16 cellular contexts compared by ENCODE assay signal in the genomic region with DNA sequence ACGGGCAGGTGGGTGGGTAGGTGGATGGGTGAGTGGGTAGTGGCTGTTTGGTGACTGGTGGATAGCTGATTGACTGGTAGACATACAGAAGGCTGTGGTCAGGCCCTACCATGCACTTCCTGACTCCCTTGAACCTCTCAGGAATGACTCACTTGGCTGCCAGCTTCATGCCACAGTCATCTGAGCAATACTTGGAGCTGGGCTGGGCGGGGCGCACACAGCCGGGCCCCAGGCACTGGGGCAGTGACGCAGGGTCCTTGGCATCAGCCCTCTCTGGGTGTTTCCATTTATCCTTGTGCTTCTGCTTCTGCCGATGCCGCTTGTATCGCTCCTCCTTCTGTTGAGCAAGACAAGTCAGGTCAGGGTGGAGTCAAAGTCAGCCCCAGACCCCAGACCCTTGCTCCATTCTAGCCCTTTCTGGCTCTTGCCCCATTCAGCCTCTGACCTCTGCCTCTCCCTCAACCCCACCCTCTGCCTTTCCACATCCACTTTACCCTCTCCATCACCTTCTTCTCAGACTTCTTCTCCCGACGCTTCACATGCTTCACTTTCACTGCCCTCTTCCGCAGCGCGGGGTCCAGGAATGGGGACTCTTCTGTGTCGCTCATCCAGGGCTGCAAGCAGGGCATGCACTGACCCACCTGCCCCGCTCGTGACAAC. TPM values are rescaled to one million over a fixed set of nuclear protein-coding genes. Genes with fewer than 3 reads are reported as not detected.
DNase-seq lines count a peak whose midpoint lies in the region; ATAC-seq, FAIRE-seq and TF ChIP-seq lines count a peak whose summit lies in the region.
"Had no signal": no experiment of that assay in that cellular context is flagged by ENCODE, and none has a peak within 500 bp of the region (broad histone marks: within the 10 kb centered on the region; RNA-seq: fewer than 3 reads in every experiment).

No MANE protein-coding gene starts in this region.

- no peak for DNase-seq in stimulated activated naive CD8-positive, alpha-beta T cell treated with anti-CD3 and anti-CD28 coated beads, Interleukin-15, Interleukin-2, amounts not matched to agents 100 U/mL and 50 U/mL, for 24 hours
- no peak for DNase-seq in T-cell
- DNase-seq in epithelial cell of prostate (ENCODE audit: low read depth, low spot score), result peak; percentile 66
- DNase-seq in type B pancreatic cell (ENCODE audit: extremely low spot score, unreplicated experiment), result no peak
- no peak for DNase-seq in kidney
- DNase-seq: activated CD4-positive, alpha-beta T cell treated with anti-CD3 and anti-CD28 coated beads, Interleukin-2, amount 50 U/mL, for 1 hour; brain microvascular endothelial cell; erythroblast; NCI-H1048; NCI-H446 treated with DMSO at 0.1 percent for 48 hours; small intestine; uterus had no signal

- intact Hi-C loops in kidney (cut with DNase I), result no loop called here

- H3K9me3 ChIP-seq in kidney (ENCODE audit: control insufficient read depth in 1 of 2, low read length in 2 of 2), result no peaks in the 10 kb centered on the region
- H3K9me3 ChIP-seq: SJSA1, uterus had no signal

- H3K27ac Mint-ChIP-seq in stimulated activated naive CD8-positive, alpha-beta T cell treated with anti-CD3 and anti-CD28 coated beads, Interleukin-15, Interleukin-2, amounts not matched to agents 100 ng/mL and 50 ng/mL, for 24 hours, result peak overlapping the region; percentile 48
- H3K27ac Mint-ChIP-seq in T-cell (peak overlapping the region; percentile 37 to 63), type B pancreatic cell (peak overlapping the region; percentile 79)

- H3K36me3 Mint-ChIP-seq in stimulated activated naive CD8-positive, alpha-beta T cell treated with anti-CD3 and anti-CD28 coated beads, Interleukin-15, Interleukin-2, amounts not matched to agents 100 ng/mL and 50 ng/mL, for 24 hours (ENCODE audit: low read depth), result peaks cover 58% of the 10 kb centered on the region
- peaks cover 39% of the 10 kb centered on the region for H3K36me3 Mint-ChIP-seq in T-cell
- H3K36me3 Mint-ChIP-seq in type B pancreatic cell, result peaks cover 32% of the 10 kb centered on the region

- peaks cover 44% of the 10 kb centered on the region for H3K4me1 Mint-ChIP-seq in stimulated activated naive CD8-positive, alpha-beta T cell treated with anti-CD3 and anti-CD28 coated beads, Interleukin-15, Interleukin-2, amounts not matched to agents 100 ng/mL and 50 ng/mL, for 24 hours (ENCODE audit: low read depth)
- H3K4me1 Mint-ChIP-seq in T-cell (peaks cover 50 to 64% (median 51%) of the 10 kb centered on the region in 3 donors), type B pancreatic cell (ENCODE audit: unreplicated experiment) (peaks cover 33% of the 10 kb centered on the region)

- no peak for TF ChIP-seq CTCF in type B pancreatic cell (conservative IDR thresholded peaks at IDR 0.05)
- TF ChIP-seq CTCF in kidney (IDR thresholded peaks at IDR 0.05; ENCODE audit: borderline replicate concordance, extremely low read depth, insufficient read depth), result no peak

- no peak overlapping the region for H3K4me3 Mint-ChIP-seq in stimulated activated naive CD8-positive, alpha-beta T cell treated with anti-CD3 and anti-CD28 coated beads, Interleukin-15, Interleukin-2, amounts not matched to agents 100 ng/mL and 50 ng/mL, for 24 hours
- peak overlapping the region; percentile 25 to 96 (median 63) for H3K4me3 Mint-ChIP-seq in T-cell
- peak overlapping the region; percentile 74 for H3K4me3 Mint-ChIP-seq in type B pancreatic cell

- no peaks in the 10 kb centered on the region for H3K27me3 Mint-ChIP-seq in stimulated activated naive CD8-positive, alpha-beta T cell treated with anti-CD3 and anti-CD28 coated beads, Interleukin-15, Interleukin-2, amounts not matched to agents 100 ng/mL and 50 ng/mL, for 24 hours
- H3K27me3 Mint-ChIP-seq in T-cell (no peaks in the 10 kb centered on the region), type B pancreatic cell (no peaks in the 10 kb centered on the region)

- no peak overlapping the region for H3K9ac ChIP-seq in kidney (ENCODE audit: low read length in 2 of 2)

- no peak overlapping the region for H3K4me3 ChIP-seq in kidney (ENCODE audit: low read length in 2 of 2)
- H3K4me3 ChIP-seq: SJSA1, uterus had no signal

- POLR2A ChIA-PET in T-cell (lab: Charles Lee), result no interaction called here

- peaks cover 10 to 13% of the 10 kb centered on the region in 2 donors for H3K36me3 ChIP-seq in kidney (ENCODE audit: control insufficient read depth in 1 of 2, insufficient read depth in 2 of 2, low read length in 2 of 2)
- H3K36me3 ChIP-seq: uterus had no signal

- no peaks in the 10 kb centered on the region for H3K9me3 Mint-ChIP-seq in stimulated activated naive CD8-positive, alpha-beta T cell treated with anti-CD3 and anti-CD28 coated beads, Interleukin-15, Interleukin-2, amounts not matched to agents 100 ng/mL and 50 ng/mL, for 24 hours
- H3K9me3 Mint-ChIP-seq in T-cell, result no peaks in the 10 kb centered on the region
- no peaks in the 10 kb centered on the region for H3K9me3 Mint-ChIP-seq in type B pancreatic cell

- H3K27ac ChIP-seq in epithelial cell of prostate (peak overlapping the region; percentile 65), kidney (ENCODE audit: low read depth in 2 of 2, low read length in 2 of 2) (no peak overlapping the region)
- H3K27ac ChIP-seq: brain microvascular endothelial cell, SJSA1, uterus had no signal

- no peak for ATAC-seq in stimulated activated naive CD8-positive, alpha-beta T cell treated with anti-CD3 and anti-CD28 coated beads, Interleukin-15, Interleukin-2, amounts not matched to agents 100 U/mL and 50 U/mL, for 24 hours
- ATAC-seq in T-cell (replicated peaks in 1 of 4), result no peak
- no peak for ATAC-seq in HG03354 (IDR thresholded peaks at IDR 0.05; ENCODE audit: poor library complexity, severe bottlenecking, unreplicated experiment)
- no peak for ATAC-seq in GM19035 (IDR thresholded peaks at IDR 0.05; ENCODE audit: unreplicated experiment)

- peaks cover 11 to 20% of the 10 kb centered on the region in 2 donors for H3K4me1 ChIP-seq in kidney (ENCODE audit: control insufficient read depth in 1 of 2, insufficient read depth in 1 of 2, low read depth in 1 of 2, low read length in 2 of 2)

- CTCF ChIA-PET in T-cell (lab: Charles Lee), result no interaction called here

- FAIRE-seq in kidney (lab: Jason Lieb, UNC), result no peak
- FAIRE-seq: small intestine had no signal

RNA-seq across cellular contexts. Expression of a gene that starts 3.0 kb away (rescaled TPM):
- total RNA-seq in T-cell, result 100 to 1,000 TPM in 4 of 5 donors, 10 to 100 TPM in 1; 98.2 to 151 (median 136) TPM
- 66.3 and 81.9 TPM in 2 replicates for total RNA-seq in type B pancreatic cell (ENCODE audit: low replicate concordance)
- total RNA-seq in kidney, result 79.3 TPM
- polyA plus RNA-seq in kidney (ENCODE audit: insufficient read depth, low read depth, low replicate concordance), result 24.7 TPM

RNA-seq across cellular contexts. Expression of a gene that starts 3.1 kb away (rescaled TPM):
- 100 to 1,000 TPM; 109 to 216 (median 191) TPM for total RNA-seq in T-cell
- total RNA-seq in type B pancreatic cell (ENCODE audit: low replicate concordance), result 88.7 and 95.1 TPM in 2 replicates
- 88.7 TPM for total RNA-seq in kidney
- 39.0 TPM for polyA plus RNA-seq in kidney (ENCODE audit: insufficient read depth, low read depth, low replicate concordance)

RNA-seq across cellular contexts. Expression of a gene that starts 18.1 kb away (rescaled TPM):
- total RNA-seq in T-cell (1 to 10 TPM in 2 of 5 donors, under 1 TPM in 2, not detected in 1; 0.56 to 1.2 (median 0.95) TPM), type B pancreatic cell (ENCODE audit: low replicate concordance) (0.59 and 1.1 TPM in 2 replicates), kidney (1.3 TPM)
- 3.9 TPM for polyA plus RNA-seq in kidney (ENCODE audit: insufficient read depth, low read depth, low replicate concordance)
